ENCODE assay signal across 8 cellular contexts in the genomic region with DNA sequence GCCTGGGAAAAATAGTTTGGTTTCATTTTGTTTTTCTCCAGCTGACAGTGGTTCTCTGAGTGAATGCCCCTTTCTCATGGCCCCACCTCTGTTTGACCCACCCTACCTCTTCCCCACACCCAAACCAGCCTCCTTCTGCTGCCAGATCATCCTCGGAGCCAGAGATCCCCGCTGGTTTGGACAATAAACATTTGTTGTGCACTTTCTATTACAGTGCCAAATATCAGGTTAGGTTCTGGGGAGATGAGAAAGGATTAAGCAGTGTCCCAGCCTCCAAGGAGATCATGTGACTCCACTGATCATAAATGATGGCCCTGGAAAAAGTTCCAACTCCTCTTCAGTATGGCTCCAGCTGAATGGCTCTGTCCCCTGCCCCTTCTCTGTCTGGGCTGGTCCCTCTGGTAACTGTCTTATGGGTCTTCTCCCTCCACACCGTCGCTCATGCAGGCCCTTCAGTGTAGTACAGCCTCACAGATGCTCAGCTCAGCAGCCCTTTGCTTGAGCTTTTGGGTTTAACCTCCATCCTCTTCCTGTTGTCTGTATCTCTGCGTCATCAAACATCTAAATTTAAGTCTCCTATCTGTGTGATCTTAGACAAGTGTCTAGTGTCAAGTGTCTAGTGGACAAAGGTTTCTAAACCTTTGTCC. TPM values are rescaled to one million over a fixed set of nuclear protein-coding genes. Genes with fewer than 3 reads are reported as not detected.
DNase-seq lines count a peak whose midpoint lies in the region; ATAC-seq and TF ChIP-seq lines count a peak whose summit lies in the region.

No MANE protein-coding gene starts in this region.

- in situ Hi-C loops in Panc1 (cut with HindIII; ENCODE audit: low pct_unique_long_range_greater_than_20kb, low sequenced_read_pairs): no loop called here
- in situ Hi-C loops in mammary epithelial cell (cut with MboI; ENCODE audit: low sequenced_read_pairs in 2 of 2): loop anchor here in 1 of 2 donors (10.0 kb wide), 1 partner anchor 56 kb away; no protein-coding TSS in a partner anchor
- in situ Hi-C loops in HAP-1 (cut with MboI; ENCODE audit: low sequenced_read_pairs): no loop called here

- DNase-seq in Calu3 (no peak), Panc1 (ENCODE audit: low read depth, low spot score) (no peak), mammary epithelial cell (no peak), neural crest cell (ENCODE audit: low read depth, low spot score) (no peak), HAP-1 (ENCODE audit: low spot score in 2 of 2) (no peak), iPS-NIHi11 (ENCODE audit: low spot score) (no peak)

- H3K27me3 ChIP-seq in Panc1 (ENCODE audit: control insufficient read depth, insufficient read depth, low read length) (no peaks in the 10 kb centered on the region), mammary epithelial cell (ENCODE audit: insufficient read depth, low read length) (no peaks in the 10 kb centered on the region), HAP-1 (ENCODE audit: low read depth) (no peaks in the 10 kb centered on the region)

- H3K9ac ChIP-seq in mammary epithelial cell (ENCODE audit: insufficient read depth, low read length): no peak overlapping the region

- no TSS peak for BruUV-seq in Calu3 (replicated peaks; lab: Mats Ljungman, UMichigan)
- no TSS peak for BruUV-seq in Panc1 (replicated peaks; lab: Mats Ljungman, UMichigan)
- no TSS peak for BruUV-seq in mammary epithelial cell (replicated peaks; lab: Mats Ljungman, UMichigan)

- no peak for ATAC-seq in Panc1
- ATAC-seq in HG02623 (IDR thresholded peaks at IDR 0.05; ENCODE audit: unreplicated experiment): no peak
- ATAC-seq in HG02642 (IDR thresholded peaks at IDR 0.05; ENCODE audit: poor library complexity, unreplicated experiment): no peak

- H3K27ac ChIP-seq in Panc1 (ENCODE audit: low read length) (peak overlapping the region; percentile 87), mammary epithelial cell (ENCODE audit: insufficient read depth, low read depth, low read length) (no peak overlapping the region)

- H3K27ac Mint-ChIP-seq in Calu3 (ENCODE audit: unreplicated experiment) (peak overlapping the region; percentile 94), neural crest cell (ENCODE audit: unreplicated experiment) (peak overlapping the region; percentile 93)

- peaks cover 19% of the 10 kb centered on the region for H3K36me3 Mint-ChIP-seq in Calu3 (ENCODE audit: insufficient read depth, unreplicated experiment)
- peaks cover 3% of the 10 kb centered on the region for H3K36me3 Mint-ChIP-seq in neural crest cell (ENCODE audit: low read depth)

- H3K4me1 ChIP-seq in Panc1 (ENCODE audit: control insufficient read depth, insufficient read depth, low read length) (peaks cover 43% of the 10 kb centered on the region), mammary epithelial cell (ENCODE audit: insufficient read depth, low read length) (peaks cover 5% of the 10 kb centered on the region), HAP-1 (peaks cover 24% of the 10 kb centered on the region)

- intact Hi-C loops in Calu3 (cut with micrococcal nuclease; ENCODE audit: unreplicated experiment): no loop called here
- intact Hi-C loops in Panc1 (cut with micrococcal nuclease; ENCODE audit: unreplicated experiment): no loop called here
- intact Hi-C loops in mammary epithelial cell (cut with micrococcal nuclease): no loop called here

- dilution Hi-C loops in mammary epithelial cell (cut with HindIII; ENCODE audit: low sequenced_read_pairs): no loop called here

- WGBS in mammary epithelial cell (ENCODE audit: low coverage, missing lambda C conversion rate): 82% methylated on average over 5 of the region's 5 CpGs

- H3K9me3 Mint-ChIP-seq in Calu3 (ENCODE audit: low read depth, unreplicated experiment) (peaks cover 3% of the 10 kb centered on the region), neural crest cell (peaks cover 3% of the 10 kb centered on the region)

- TF ChIP-seq CTCF in Calu3 (IDR thresholded peaks at IDR 0.05; ENCODE audit: unreplicated experiment): no peak
- no peak for TF ChIP-seq CTCF in Panc1 (IDR thresholded peaks at IDR 0.05)
- no peak for TF ChIP-seq CTCF in mammary epithelial cell (conservative IDR thresholded peaks at IDR 0.05 in 1 of 2, IDR thresholded peaks at IDR 0.05 in 1 of 2; ENCODE audit: extremely low read depth in 1 of 2, insufficient read depth in 1 of 2, low read depth in 1 of 2, low read length in 2 of 2)
- TF ChIP-seq CTCF in neural crest cell (conservative IDR thresholded peaks at IDR 0.05): no peak

- H3K4me1 Mint-ChIP-seq in Calu3 (ENCODE audit: low read depth, unreplicated experiment): peaks cover 46% of the 10 kb centered on the region
- peaks cover 61% of the 10 kb centered on the region for H3K4me1 Mint-ChIP-seq in neural crest cell

- peak overlapping the region in 1 of 2 experiments; percentile 17; a peak in 2 of 4 replicates for H3K4me3 ChIP-seq in Panc1 (ENCODE audit: low read depth in 2 of 2, low read length in 2 of 2)
- no peak overlapping the region for H3K4me3 ChIP-seq in mammary epithelial cell (replicated peaks in 1 of 3; ENCODE audit: insufficient read depth in 1 of 3, low read depth in 2 of 3, low read length in 3 of 3)
- H3K4me3 ChIP-seq in HAP-1: no peak overlapping the region

- H3K4me3 Mint-ChIP-seq in Calu3 (ENCODE audit: low read depth, unreplicated experiment) (peak overlapping the region; percentile 55), neural crest cell (no peak overlapping the region)

- H4K20me1 ChIP-seq in mammary epithelial cell (ENCODE audit: insufficient read depth, low read length): no peaks in the 10 kb centered on the region

- CTCF ChIA-PET in Calu3 (lab: Charles Lee) (interaction anchor here (0.7 to 0.9 kb wide), 2 partner anchors 67 to 102 kb away, joined by 3 to 4 read pairs; no protein-coding TSS in a partner anchor), Panc1 (lab: Charles Lee) (interaction anchor here (0.8 kb wide), 1 partner anchor 20 kb away, joined by 4 read pairs; no protein-coding TSS in a partner anchor), mammary epithelial cell (lab: Charles Lee; ENCODE audit: low non-redundant PET) (no interaction called here)

- no peak overlapping the region for H3K4me2 ChIP-seq in mammary epithelial cell (ENCODE audit: insufficient read depth, low read depth, low read length)

- H3K36me3 ChIP-seq in Panc1 (ENCODE audit: control insufficient read depth, insufficient read depth, low read length): no peaks in the 10 kb centered on the region
- H3K36me3 ChIP-seq in mammary epithelial cell (ENCODE audit: insufficient read depth, low read length): no peaks in the 10 kb centered on the region
- no peaks in the 10 kb centered on the region for H3K36me3 ChIP-seq in HAP-1 (replicated peaks)

- no peaks in the 10 kb centered on the region for H3K9me3 ChIP-seq in Panc1 (ENCODE audit: control insufficient read depth, insufficient read depth, low read depth, low read length)
- no peaks in the 10 kb centered on the region for H3K9me3 ChIP-seq in mammary epithelial cell (replicated peaks; ENCODE audit: insufficient read depth, low read length)
- no peaks in the 10 kb centered on the region for H3K9me3 ChIP-seq in HAP-1

- peak overlapping the region; percentile 21 for H2AFZ ChIP-seq in mammary epithelial cell (ENCODE audit: low read depth, low read length)

- H3K27me3 Mint-ChIP-seq in Calu3 (ENCODE audit: unreplicated experiment) (no peaks in the 10 kb centered on the region), neural crest cell (ENCODE audit: low read depth) (no peaks in the 10 kb centered on the region)

- POLR2A ChIA-PET in Panc1 (lab: Charles Lee): no interaction called here

- H3K79me2 ChIP-seq in mammary epithelial cell (ENCODE audit: insufficient read depth, low read length): no peaks in the 10 kb centered on the region

RNA-seq across cellular contexts. Expression of gene SERPINB1, which starts 17.1 kb away (rescaled TPM):
- total RNA-seq in Calu3 (2022) (56.3 and 78.5 TPM in 2 replicates), Panc1 (2021; ENCODE audit: unreplicated experiment) (40.8 TPM), mammary epithelial cell (10 to 100 TPM; 17.0 to 40.0 TPM), neural crest cell (7.2 and 8.2 TPM in 2 replicates)
- polyA plus RNA-seq in Panc1 (2012; ENCODE audit: insufficient read length): 33.9 TPM
- polyA plus RNA-seq in mammary epithelial cell: 91.9 TPM
- 37.4 TPM for polyA minus RNA-seq in mammary epithelial cell

RNA-seq across cellular contexts. Expression of gene SERPINB9, which starts 44.3 kb away (rescaled TPM):
- 17.2 and 22.9 TPM in 2 replicates for total RNA-seq in Calu3 (2022)
- 3.8 TPM for total RNA-seq in Panc1 (2021; ENCODE audit: unreplicated experiment)
- polyA plus RNA-seq in Panc1 (2012; ENCODE audit: insufficient read length): 1.7 TPM
- total RNA-seq in mammary epithelial cell: 1 to 10 TPM in 1 of 2 donors, under 1 TPM in 1; 0.16 to 1.2 TPM
- polyA plus RNA-seq in mammary epithelial cell: 0.11 TPM
- not detected for polyA minus RNA-seq in mammary epithelial cell
- 9.2 and 9.4 TPM in 2 replicates for total RNA-seq in neural crest cell
